18 cellular contexts compared by ENCODE assay signal in the genomic region with DNA sequence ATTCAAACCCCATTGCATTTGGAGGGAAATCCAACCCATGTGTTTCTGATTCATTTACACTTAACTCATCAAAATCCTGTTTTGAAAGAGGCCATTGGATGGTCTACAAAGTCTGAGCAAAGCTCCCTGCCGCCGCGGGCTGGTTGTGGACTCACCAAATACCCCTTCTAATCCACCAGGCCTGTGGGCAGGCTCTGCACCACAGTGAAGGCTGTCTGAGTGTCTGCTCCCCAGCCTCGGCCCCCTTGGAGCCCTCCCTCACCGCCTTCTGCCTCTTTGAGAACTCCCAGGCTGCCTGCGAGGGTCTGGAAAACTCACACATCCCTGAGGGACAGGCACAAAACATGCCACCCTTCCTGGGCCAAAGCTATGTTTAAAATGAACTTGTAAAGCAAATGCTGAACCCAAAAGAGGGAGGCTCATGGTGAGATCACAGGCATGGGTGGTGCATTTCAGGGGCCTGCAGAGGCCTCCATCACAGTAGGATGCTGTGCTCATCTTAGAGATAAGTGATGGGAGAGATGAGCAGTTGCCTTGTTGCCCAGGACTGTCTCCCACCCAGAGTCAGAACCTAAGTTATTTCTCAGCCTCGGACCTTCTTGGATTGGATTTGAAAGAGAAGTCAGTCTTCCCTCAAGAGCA.
"Had no signal": no experiment of that assay in that cellular context is flagged by ENCODE, and none has a peak within 500 bp of the region (broad histone marks: within the 10 kb centered on the region; RNA-seq: fewer than 3 reads in every experiment).

No MANE protein-coding gene starts in this region.

- H3K4me3 ChIP-seq: body of pancreas, esophagus squamous epithelium, skin epidermis, tibial nerve had no signal

- H3K36me3 ChIP-seq: esophagus squamous epithelium, tibial nerve had no signal

- H3K4me1 ChIP-seq: body of pancreas, foreskin keratinocyte, parathyroid adenoma had no signal

- ATAC-seq: body of pancreas, foreskin keratinocyte had no signal

- H3K9ac ChIP-seq: parathyroid adenoma had no signal

- H3K9me3 ChIP-seq: body of pancreas, esophagus squamous epithelium had no signal

- H3K79me2 ChIP-seq: parathyroid adenoma had no signal

- DNase-seq: activated gamma-delta T cell treated with Interleukin-2 at 50 U/mL for 16 hours; amniotic stem cell; body of pancreas; caudate nucleus; cortex of kidney; effector CD8-positive, alpha-beta T cell; esophagus squamous epithelium; foreskin keratinocyte; glutamatergic neuron; hypothalamus; naive B cell; retina; stimulated activated CD4-positive, alpha-beta T cell treated with anti-CD3 and anti-CD28 coated beads, Interleukin-4, amount 100 ng/mL, for 24 hours; stimulated activated naive CD4-positive, alpha-beta T cell treated with Interleukin-2 at 50 U/mL for 16 hours; substantia nigra had no signal

- H3K27ac ChIP-seq: body of pancreas, esophagus squamous epithelium, foreskin keratinocyte, parathyroid adenoma, tibial nerve had no signal

- H3K27me3 ChIP-seq: body of pancreas, esophagus squamous epithelium, tibial nerve had no signal

- H2AFZ ChIP-seq: parathyroid adenoma had no signal
